ENCODE assay signal across 25 cellular contexts in genomic region chr16:72104905-72105304, GRCh38. TPM values are rescaled to one million over a fixed set of nuclear protein-coding genes. Genes with fewer than 3 reads are reported as not detected.
DNase-seq lines count a peak whose midpoint lies in the region; ATAC-seq, FAIRE-seq and TF ChIP-seq lines count a peak whose summit lies in the region.
"Had no signal": no experiment of that assay in that cellular context is flagged by ENCODE, and none has a peak within 500 bp of the region (broad histone marks: within the 10 kb centered on the region; RNA-seq: fewer than 3 reads in every experiment).

No MANE protein-coding gene starts in this region.

- no peak for TF ChIP-seq POLR2A in GM12891 (IDR thresholded peaks at IDR 0.05; ENCODE audit: low read depth, low read length)

- no peaks in the 10 kb centered on the region for H3K27me3 ChIP-seq in osteoblast (ENCODE audit: insufficient read depth, low read length)
- H3K27me3 ChIP-seq: BE2C; BLaER1 treated with 17β-estradiol and CSF1 and Interleukin-3, amounts not matched to agents 10 nM and 100 nM had no signal

- H3K4me3 ChIP-seq in osteoblast (ENCODE audit: insufficient read depth, low read length): no peak overlapping the region
- H3K4me3 ChIP-seq: A549; BLaER1 treated with 17β-estradiol and CSF1 and Interleukin-3, amounts not matched to agents 10 nM and 100 nM; HAP-1 had no signal

- ATAC-seq in T-helper 17 cell: no peak
- ATAC-seq: A549 had no signal

- no peak for TF ChIP-seq CTCF in GM10248 (IDR thresholded peaks at IDR 0.05; ENCODE audit: control extremely low read depth, extremely low read depth, low read depth, missing control alignments)
- TF ChIP-seq CTCF in osteoblast (IDR thresholded peaks at IDR 0.05; ENCODE audit: extremely low read depth, low read depth, low read length): no peak

- H4K20me1 ChIP-seq in osteoblast (ENCODE audit: insufficient read depth, low read length): no peaks in the 10 kb centered on the region

- no peak overlapping the region for H2AFZ ChIP-seq in osteoblast (ENCODE audit: low read length)

- H3K27ac ChIP-seq in osteoblast (ENCODE audit: low read depth, low read length): no peak overlapping the region
- H3K27ac ChIP-seq: A549; BLaER1 treated with 17β-estradiol and CSF1 and Interleukin-3, amounts not matched to agents 10 nM and 100 nM had no signal

- no peaks in the 10 kb centered on the region for H3K79me2 ChIP-seq in osteoblast (ENCODE audit: insufficient read depth, low read length)

- DNase-seq in GM10248 (ENCODE audit: extremely low spot score) (peak; percentile 13), T-helper 17 cell (no peak), osteoblast (ENCODE audit: insufficient read length, low spot score, missing footprints) (peak; percentile 59), RPMI8226 (no peak), GM12891 (ENCODE audit: insufficient read length, low spot score) (no peak)
- DNase-seq in activated T-helper 2 cell treated with anti-CD3 and anti-CD28 coated beads, Interferon-gamma antibody, Interleukin-2, Interleukin-4, amounts not matched to agents 10 μg/mL and 5 μg/mL and 100 μg/mL, durations not matched to agents 14 hours and 24 hours and 36 hours (ENCODE audit: low spot score): no peak
- DNase-seq: 8988T; ACHN; AML-193; BE2C; CD4-positive, alpha-beta T cell; CD8-positive, alpha-beta memory T cell; DMS 273 treated with DMSO at 0.1 percent for 48 hours; DMS79; EL; GDM1; GOT3; HFFc6 had no signal

- CTCF ChIA-PET in GM10248 (lab: Yijun Ruan, JAX): no interaction called here

- no peak overlapping the region for H3K4me3 Mint-ChIP-seq in T-helper 17 cell
- H3K4me3 Mint-ChIP-seq in activated T-helper 2 cell treated with anti-CD3 and anti-CD28 coated beads, Interferon-gamma antibody, Interleukin-2, Interleukin-4, amounts not matched to agents 10 μg/mL and 5 μg/mL and 100 μg/mL, durations not matched to agents 14 hours and 24 hours and 36 hours (ENCODE audit: low read depth): no peak overlapping the region
- H3K4me3 Mint-ChIP-seq: CD14-positive monocyte; CD4-positive, alpha-beta T cell; CD8-positive, alpha-beta memory T cell; HFFc6 had no signal

- peak overlapping the region; percentile 24 for H3K27ac Mint-ChIP-seq in T-helper 17 cell
- no peak overlapping the region for H3K27ac Mint-ChIP-seq in activated T-helper 2 cell treated with anti-CD3 and anti-CD28 coated beads, Interferon-gamma antibody, Interleukin-2, Interleukin-4, amounts not matched to agents 10 μg/mL and 5 μg/mL and 100 μg/mL, durations not matched to agents 14 hours and 24 hours and 36 hours
- H3K27ac Mint-ChIP-seq: CD4-positive, alpha-beta T cell; HFFc6 had no signal

- H3K9me3 ChIP-seq in T-helper 17 cell (ENCODE audit: control insufficient read depth, low read length, poor library complexity, severe bottlenecking) (no peaks in the 10 kb centered on the region), osteoblast (ENCODE audit: low read depth, low read length) (no peaks in the 10 kb centered on the region)
- H3K9me3 ChIP-seq: A549; BE2C; BLaER1 treated with 17β-estradiol and CSF1 and Interleukin-3, amounts not matched to agents 10 nM and 100 nM; HAP-1 had no signal

- no peaks in the 10 kb centered on the region for H3K4me1 ChIP-seq in osteoblast (ENCODE audit: insufficient read depth, low read length)
- H3K4me1 ChIP-seq: A549, BE2C, HAP-1 had no signal

- no peaks in the 10 kb centered on the region for H3K27me3 Mint-ChIP-seq in T-helper 17 cell
- no peaks in the 10 kb centered on the region for H3K27me3 Mint-ChIP-seq in activated T-helper 2 cell treated with anti-CD3 and anti-CD28 coated beads, Interferon-gamma antibody, Interleukin-2, Interleukin-4, amounts not matched to agents 10 μg/mL and 5 μg/mL and 100 μg/mL, durations not matched to agents 14 hours and 24 hours and 36 hours (ENCODE audit: low read depth)
- H3K27me3 Mint-ChIP-seq: CD4-positive, alpha-beta T cell; CD8-positive, alpha-beta memory T cell had no signal

- FAIRE-seq in GM12891 (lab: Jason Lieb, UNC): no peak
- FAIRE-seq: A549, D721Med, GM12892, H54 had no signal

- H3K4me2 ChIP-seq in osteoblast (ENCODE audit: insufficient read depth, low read length): no peak overlapping the region
- H3K4me2 ChIP-seq: A549; BLaER1 treated with 17β-estradiol and CSF1 and Interleukin-3, amounts not matched to agents 10 nM and 100 nM had no signal

- no peaks in the 10 kb centered on the region for H3K4me1 Mint-ChIP-seq in T-helper 17 cell
- no peaks in the 10 kb centered on the region for H3K4me1 Mint-ChIP-seq in activated T-helper 2 cell treated with anti-CD3 and anti-CD28 coated beads, Interferon-gamma antibody, Interleukin-2, Interleukin-4, amounts not matched to agents 10 μg/mL and 5 μg/mL and 100 μg/mL, durations not matched to agents 14 hours and 24 hours and 36 hours (ENCODE audit: low read depth)
- H3K4me1 Mint-ChIP-seq: CD14-positive monocyte; CD8-positive, alpha-beta memory T cell had no signal

- H3K9me3 Mint-ChIP-seq in activated T-helper 2 cell treated with anti-CD3 and anti-CD28 coated beads, Interferon-gamma antibody, Interleukin-2, Interleukin-4, amounts not matched to agents 10 μg/mL and 5 μg/mL and 100 μg/mL, durations not matched to agents 14 hours and 24 hours and 36 hours: no peaks in the 10 kb centered on the region
- H3K9me3 Mint-ChIP-seq: CD14-positive monocyte; CD4-positive, alpha-beta T cell; CD8-positive, alpha-beta memory T cell; HFFc6 had no signal

- intact Hi-C loops in activated T-helper 2 cell treated with anti-CD3 and anti-CD28 coated beads, Interferon-gamma antibody, Interleukin-2, Interleukin-4, amounts not matched to agents 10 μg/mL and 5 μg/mL and 100 μg/mL, durations not matched to agents 14 hours and 24 hours and 36 hours (cut with micrococcal nuclease): no loop called here

- H3K36me3 ChIP-seq in osteoblast (ENCODE audit: insufficient read depth, low read length): peaks cover 95% of the 10 kb centered on the region

- H3K36me3 Mint-ChIP-seq in T-helper 17 cell (ENCODE audit: low read depth): peaks cover 22% of the 10 kb centered on the region
- peaks cover 90% of the 10 kb centered on the region for H3K36me3 Mint-ChIP-seq in activated T-helper 2 cell treated with anti-CD3 and anti-CD28 coated beads, Interferon-gamma antibody, Interleukin-2, Interleukin-4, amounts not matched to agents 10 μg/mL and 5 μg/mL and 100 μg/mL, durations not matched to agents 14 hours and 24 hours and 36 hours (ENCODE audit: low read depth)

- POLR2A ChIA-PET in GM10248 (lab: Yijun Ruan, JAX): no interaction called here

TF ChIP-seq in GM12891, 5 proteins besides CTCF, POLR2A, EP300 and RAD21:
- TF ChIP-seq POU2F2 (IDR thresholded peaks at IDR 0.05; ENCODE audit: low read depth, low read length): no peak

RNA-seq across cellular contexts. Expression of gene DHX38, which starts 11.3 kb away (rescaled TPM):
- 100 to 1,000 TPM in 1 of 2 donors, 10 to 100 TPM in 1; 93.5 to 122 TPM for total RNA-seq in T-helper 17 cell
- 51.4 and 52.7 TPM in 2 replicates for total RNA-seq in osteoblast
- 86.3 and 95.8 TPM in 2 replicates for total RNA-seq in activated T-helper 2 cell treated with anti-CD3 and anti-CD28 coated beads, Interferon-gamma antibody, Interleukin-2, Interleukin-4, amounts not matched to agents 10 μg/mL and 5 μg/mL and 100 μg/mL, durations not matched to agents 14 hours and 24 hours and 36 hours
- polyA plus RNA-seq in GM12891 (2012; ENCODE audit: low read depth, missing spikeins): 48.8 TPM

RNA-seq across cellular contexts. Expression of gene TXNL4B, which starts 11.5 kb away (rescaled TPM):
- total RNA-seq in T-helper 17 cell (10 to 100 TPM; 11.3 to 14.0 TPM), osteoblast (9.1 and 12.3 TPM in 2 replicates)
- 16.5 and 17.1 TPM in 2 replicates for total RNA-seq in activated T-helper 2 cell treated with anti-CD3 and anti-CD28 coated beads, Interferon-gamma antibody, Interleukin-2, Interleukin-4, amounts not matched to agents 10 μg/mL and 5 μg/mL and 100 μg/mL, durations not matched to agents 14 hours and 24 hours and 36 hours
- 12.6 TPM for polyA plus RNA-seq in GM12891 (2012; ENCODE audit: low read depth, missing spikeins)

RNA-seq across cellular contexts. Expression of gene HPR, which starts 41.9 kb away (rescaled TPM):
- not detected for total RNA-seq in T-helper 17 cell
- total RNA-seq in osteoblast: not detected in 2 replicates
- total RNA-seq in activated T-helper 2 cell treated with anti-CD3 and anti-CD28 coated beads, Interferon-gamma antibody, Interleukin-2, Interleukin-4, amounts not matched to agents 10 μg/mL and 5 μg/mL and 100 μg/mL, durations not matched to agents 14 hours and 24 hours and 36 hours: not detected in 2 replicates
- polyA plus RNA-seq in GM12891 (2012; ENCODE audit: low read depth, missing spikeins): not detected
- total RNA-seq: CD4-positive, alpha-beta T cell; CD8-positive, alpha-beta memory T cell; HFFc6 had no signal
- polyA plus RNA-seq: A549; CD14-positive monocyte; CD8-positive, alpha-beta memory T cell had no signal

RNA-seq across cellular contexts. Expression of gene HP, which starts 50.6 kb away (rescaled TPM):
- total RNA-seq in T-helper 17 cell (under 1 TPM in 1 of 2 donors, not detected in 1; 0.57 TPM), osteoblast (not detected in 2 replicates)
- total RNA-seq in activated T-helper 2 cell treated with anti-CD3 and anti-CD28 coated beads, Interferon-gamma antibody, Interleukin-2, Interleukin-4, amounts not matched to agents 10 μg/mL and 5 μg/mL and 100 μg/mL, durations not matched to agents 14 hours and 24 hours and 36 hours: not detected in 2 replicates
- not detected for polyA plus RNA-seq in GM12891 (2012; ENCODE audit: low read depth, missing spikeins)
- total RNA-seq: CD4-positive, alpha-beta T cell; CD8-positive, alpha-beta memory T cell; HFFc6 had no signal
- polyA plus RNA-seq: CD8-positive, alpha-beta memory T cell had no signal

Comparison
In these comparisons a context has a peak if more than half of its experiments do, and no peak if none do; other contexts are left out.
1. DNase-seq: peak in GM10248 (single experiment) and osteoblast (single experiment); none in T-helper 17 cell (0 of 3), RPMI8226 (single experiment), activated T-helper 2 cell treated with anti-CD3 and anti-CD28 coated beads, Interferon-gamma antibody, Interleukin-2, Interleukin-4, amounts not matched to agents 10 μg/mL and 5 μg/mL and 100 μg/mL, durations not matched to agents 14 hours and 24 hours and 36 hours (single experiment) and GM12891 (single experiment).